33 cellular contexts compared by ENCODE assay signal in the genomic region with DNA sequence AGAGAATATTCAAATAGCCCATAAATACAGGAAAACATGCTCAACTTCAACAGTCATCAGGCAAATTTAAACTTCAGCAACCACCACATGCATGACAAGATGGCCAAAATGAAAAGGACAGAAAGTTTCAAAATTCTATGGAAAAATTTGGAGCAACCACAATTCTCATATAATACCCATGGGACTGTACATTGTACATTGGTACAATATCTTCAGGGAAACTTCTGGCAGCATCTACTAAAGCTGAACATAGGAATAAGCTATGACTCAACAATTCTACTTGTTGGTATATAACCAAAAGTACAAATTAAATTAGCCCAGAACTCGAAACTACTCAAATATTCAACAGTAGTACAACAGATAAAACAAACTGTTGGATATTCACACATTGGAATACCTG.
"Had no signal": no experiment of that assay in that cellular context is flagged by ENCODE, and none has a peak within 500 bp of the region (broad histone marks: within the 10 kb centered on the region; RNA-seq: fewer than 3 reads in every experiment).

No MANE protein-coding gene starts in this region.

- H3K27me3 Mint-ChIP-seq: activated B cell treated with CpG ODN at 0.5 μM for 24 hours; activated CD4-positive, alpha-beta memory T cell treated with anti-CD3 and anti-CD28 coated beads for 36 hours; activated CD4-positive, alpha-beta T cell treated with anti-CD3 and anti-CD28 coated beads for 36 hours; activated CD4-positive, alpha-beta T cell treated with anti-CD3 and anti-CD28 coated beads, Interleukin-2, amount 10 ng/mL, durations not matched to agents 24 days and 14 days; activated CD8-positive, alpha-beta memory T cell treated with anti-CD3 and anti-CD28 coated beads, Interleukin-2, amount 10 ng/mL, durations not matched to agents 7 days and 5 days; activated naive CD4-positive, alpha-beta T cell treated with anti-CD3 and anti-CD28 coated beads, Interleukin-2, amount 50 U/mL, for 24 hours; activated naive CD8-positive, alpha-beta T cell treated with anti-CD3 and anti-CD28 coated beads for 36 hours; activated naive CD8-positive, alpha-beta T cell treated with anti-CD3 and anti-CD28 coated beads, Interleukin-2, amount 50 U/mL, for 24 hours; brain; central memory CD8-positive, alpha-beta T cell; dendritic cell treated with granulocyte-macrophage colony-stimulating factor and Interleukin-4, amounts not matched to agents 40 ng/mL and 50 ng/mL, for 4 days; T-helper 17 cell had no signal

- H3K9me3 Mint-ChIP-seq: activated naive CD4-positive, alpha-beta T cell treated with anti-CD3 and anti-CD28 coated beads, Interleukin-2, amount 50 U/mL, for 24 hours; activated naive CD8-positive, alpha-beta T cell treated with anti-CD3 and anti-CD28 coated beads for 36 hours had no signal

- H3K4me3 Mint-ChIP-seq: activated B cell treated with CpG ODN at 0.5 μM for 24 hours; activated CD4-positive, alpha-beta memory T cell treated with anti-CD3 and anti-CD28 coated beads for 36 hours; activated CD4-positive, alpha-beta T cell treated with anti-CD3 and anti-CD28 coated beads for 36 hours; activated CD4-positive, alpha-beta T cell treated with anti-CD3 and anti-CD28 coated beads, Interleukin-2, amount 10 ng/mL, durations not matched to agents 24 days and 14 days; activated CD8-positive, alpha-beta memory T cell treated with anti-CD3 and anti-CD28 coated beads, Interleukin-2, amount 10 ng/mL, durations not matched to agents 7 days and 5 days; activated CD8-positive, alpha-beta T cell treated with anti-CD3 and anti-CD28 coated beads, Interleukin-2, amount 10 ng/mL, durations not matched to agents 7 days and 5 days; activated naive CD4-positive, alpha-beta T cell treated with anti-CD3 and anti-CD28 coated beads for 36 hours; activated naive CD4-positive, alpha-beta T cell treated with anti-CD3 and anti-CD28 coated beads, Interleukin-2, amount 50 U/mL, for 24 hours; activated naive CD8-positive, alpha-beta T cell treated with anti-CD3 and anti-CD28 coated beads for 36 hours; activated naive CD8-positive, alpha-beta T cell treated with anti-CD3 and anti-CD28 coated beads, Interleukin-2, amount 50 U/mL, for 24 hours; activated T-helper 1 cell treated with anti-CD3 and anti-CD28 coated beads, Interleukin-12 subunit alpha, Interleukin-12 subunit beta, Interleukin-2, Interleukin-4 antibody, amounts not matched to agents 30 ng/mL and 10 ng/mL and 1 ng/mL, durations not matched to agents 14 hours and 24 hours and 36 hours; brain; central memory CD8-positive, alpha-beta T cell; dendritic cell treated with granulocyte-macrophage colony-stimulating factor and Interleukin-4, amounts not matched to agents 40 ng/mL and 50 ng/mL, for 4 days; endodermal cell; T-helper 17 cell; T-helper 2 cell treated with Interferon-gamma antibody and Interleukin-4, amounts not matched to agents 5 μg/mL and 100 μg/mL, for 36 hours had no signal

- H3K36me3 ChIP-seq: ascending aorta, gastrocnemius medialis, heart left ventricle, WERI-Rb-1 had no signal

- H3K4me1 ChIP-seq: ascending aorta, foreskin keratinocyte, gastrocnemius medialis, heart left ventricle had no signal

- DNase-seq: activated B cell treated with CpG ODN at 0.5 μM for 24 hours; activated CD4-positive, alpha-beta memory T cell treated with anti-CD3 and anti-CD28 coated beads for 36 hours; activated CD4-positive, alpha-beta T cell treated with anti-CD3 and anti-CD28 coated beads for 36 hours; activated CD4-positive, alpha-beta T cell treated with anti-CD3 and anti-CD28 coated beads, Interleukin-2, amount 10 ng/mL, durations not matched to agents 24 days and 14 days; activated CD8-positive, alpha-beta memory T cell treated with anti-CD3 and anti-CD28 coated beads, Interleukin-2, amount 10 ng/mL, durations not matched to agents 7 days and 5 days; activated CD8-positive, alpha-beta memory T cell treated with anti-CD3 and anti-CD28 coated beads, Interleukin-2, amount 50 U/mL, for 4 hours; activated CD8-positive, alpha-beta T cell treated with anti-CD3 and anti-CD28 coated beads, Interleukin-2, amount 10 ng/mL, durations not matched to agents 7 days and 5 days; activated effector memory CD4-positive, alpha-beta T cell treated with anti-CD3 and anti-CD28 coated beads, Interleukin-2, amount 50 U/mL, for 16 hours; activated naive CD4-positive, alpha-beta T cell treated with anti-CD3 and anti-CD28 coated beads for 36 hours; activated naive CD8-positive, alpha-beta T cell treated with anti-CD3 and anti-CD28 coated beads for 36 hours; activated naive CD8-positive, alpha-beta T cell treated with anti-CD3 and anti-CD28 coated beads, Interleukin-2, amount 50 U/mL, for 24 hours; activated T-cell treated with anti-CD3 and anti-CD28 coated beads, Interleukin-2, amount 50 U/mL, for 1 hour; activated T-cell treated with anti-CD3 and anti-CD28 coated beads, Interleukin-2, amount 50 U/mL, for 48 hours; dorsolateral prefrontal cortex; effector memory CD4-positive, alpha-beta T cell; endodermal cell; foreskin keratinocyte; gastrocnemius medialis; glutamatergic neuron; heart left ventricle; T-helper 1 cell; T-helper 17 cell; T1000; WERI-Rb-1 had no signal

- H3K27ac ChIP-seq: ascending aorta, coronary artery, dorsolateral prefrontal cortex, foreskin keratinocyte, gastrocnemius medialis, heart left ventricle, WERI-Rb-1 had no signal

- H3K36me3 Mint-ChIP-seq: activated CD4-positive, alpha-beta memory T cell treated with anti-CD3 and anti-CD28 coated beads for 36 hours; activated CD8-positive, alpha-beta memory T cell treated with anti-CD3 and anti-CD28 coated beads, Interleukin-2, amount 10 ng/mL, durations not matched to agents 7 days and 5 days; activated naive CD4-positive, alpha-beta T cell treated with anti-CD3 and anti-CD28 coated beads, Interleukin-2, amount 50 U/mL, for 24 hours; activated naive CD8-positive, alpha-beta T cell treated with anti-CD3 and anti-CD28 coated beads for 36 hours had no signal

- H3K9me3 ChIP-seq: ascending aorta, gastrocnemius medialis, heart left ventricle had no signal

- H3K27me3 ChIP-seq: ascending aorta, dorsolateral prefrontal cortex, foreskin keratinocyte, gastrocnemius medialis, heart left ventricle had no signal

- H3K4me1 Mint-ChIP-seq: activated B cell treated with CpG ODN at 0.5 μM for 24 hours; activated CD4-positive, alpha-beta T cell treated with anti-CD3 and anti-CD28 coated beads for 36 hours; activated CD4-positive, alpha-beta T cell treated with anti-CD3 and anti-CD28 coated beads, Interleukin-2, amount 10 ng/mL, durations not matched to agents 24 days and 14 days; activated CD8-positive, alpha-beta memory T cell treated with anti-CD3 and anti-CD28 coated beads, Interleukin-2, amount 10 ng/mL, durations not matched to agents 7 days and 5 days; activated naive CD4-positive, alpha-beta T cell treated with anti-CD3 and anti-CD28 coated beads, Interleukin-2, amount 50 U/mL, for 24 hours; activated naive CD8-positive, alpha-beta T cell treated with anti-CD3 and anti-CD28 coated beads for 36 hours; activated naive CD8-positive, alpha-beta T cell treated with anti-CD3 and anti-CD28 coated beads, Interleukin-2, amount 50 U/mL, for 24 hours; central memory CD8-positive, alpha-beta T cell; endodermal cell; T-helper 17 cell had no signal

- H3K27ac Mint-ChIP-seq: activated B cell treated with CpG ODN at 0.5 μM for 24 hours; activated CD4-positive, alpha-beta memory T cell treated with anti-CD3 and anti-CD28 coated beads for 36 hours; activated CD4-positive, alpha-beta T cell treated with anti-CD3 and anti-CD28 coated beads for 36 hours; activated CD4-positive, alpha-beta T cell treated with anti-CD3 and anti-CD28 coated beads, Interleukin-2, amount 10 ng/mL, durations not matched to agents 24 days and 14 days; activated CD8-positive, alpha-beta memory T cell treated with anti-CD3 and anti-CD28 coated beads, Interleukin-2, amount 10 ng/mL, durations not matched to agents 7 days and 5 days; activated CD8-positive, alpha-beta T cell treated with anti-CD3 and anti-CD28 coated beads, Interleukin-2, amount 10 ng/mL, durations not matched to agents 7 days and 5 days; activated naive CD4-positive, alpha-beta T cell treated with anti-CD3 and anti-CD28 coated beads for 36 hours; activated naive CD4-positive, alpha-beta T cell treated with anti-CD3 and anti-CD28 coated beads, Interleukin-2, amount 50 U/mL, for 24 hours; activated naive CD8-positive, alpha-beta T cell treated with anti-CD3 and anti-CD28 coated beads for 36 hours; activated naive CD8-positive, alpha-beta T cell treated with anti-CD3 and anti-CD28 coated beads, Interleukin-2, amount 50 U/mL, for 24 hours; activated T-helper 1 cell treated with anti-CD3 and anti-CD28 coated beads, Interleukin-12 subunit alpha, Interleukin-12 subunit beta, Interleukin-2, Interleukin-4 antibody, amounts not matched to agents 30 ng/mL and 10 ng/mL and 1 ng/mL, durations not matched to agents 14 hours and 24 hours and 36 hours; activated T-helper 2 cell treated with anti-CD3 and anti-CD28 coated beads, Interferon-gamma antibody, Interleukin-2, Interleukin-4, amounts not matched to agents 10 μg/mL and 5 μg/mL and 100 μg/mL, durations not matched to agents 14 hours and 24 hours and 36 hours; brain; dendritic cell treated with granulocyte-macrophage colony-stimulating factor and Interleukin-4, amounts not matched to agents 40 ng/mL and 50 ng/mL, for 4 days; endodermal cell; T-helper 17 cell; T-helper 2 cell treated with Interferon-gamma antibody and Interleukin-4, amounts not matched to agents 5 μg/mL and 100 μg/mL, for 36 hours had no signal

- H3K4me3 ChIP-seq: ascending aorta, coronary artery, dorsolateral prefrontal cortex, gastrocnemius medialis, heart left ventricle had no signal
